In the genomic region with DNA sequence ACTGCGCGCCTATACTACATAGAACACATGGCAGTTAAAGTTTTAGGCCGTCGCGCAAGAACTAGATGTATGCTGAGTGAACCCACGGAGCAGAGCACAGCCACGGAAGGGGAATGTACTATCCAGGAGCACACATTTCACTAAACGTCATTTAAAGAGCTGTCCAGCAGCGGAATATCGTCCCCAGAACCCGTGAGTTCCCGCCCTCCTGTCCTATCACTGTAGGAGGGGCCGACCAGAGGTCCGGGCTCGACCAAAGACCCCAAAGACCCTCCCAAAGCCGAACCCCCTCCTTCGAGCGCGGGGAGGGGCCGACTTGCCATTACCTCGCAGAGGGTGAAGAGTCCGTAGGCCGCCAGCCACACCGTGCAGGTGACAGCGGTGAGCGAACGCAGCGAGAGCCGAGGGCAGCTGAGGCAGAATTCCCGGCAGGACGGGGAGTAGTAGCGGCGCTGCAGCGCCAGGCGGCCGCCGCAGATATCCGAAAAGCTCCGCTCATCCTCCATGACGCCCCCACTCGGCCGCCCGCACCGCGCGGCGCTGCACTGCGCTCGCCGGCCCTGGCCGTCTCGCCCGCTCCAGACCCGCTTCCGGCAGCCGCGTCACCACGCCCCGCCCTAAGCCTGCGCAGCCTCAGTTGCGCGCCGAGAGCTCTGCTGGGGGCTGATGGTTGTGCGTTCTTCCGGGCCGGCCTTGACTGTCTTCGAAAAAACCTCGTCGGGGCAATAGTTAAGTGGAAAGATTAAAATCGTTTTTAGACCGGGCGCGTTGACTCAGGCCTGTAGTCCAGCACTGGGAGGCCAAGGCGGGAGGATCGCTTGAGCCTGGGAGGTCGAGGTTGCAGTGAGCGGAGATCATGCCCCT, we compare ENCODE assay signal across 8 cellular contexts. TPM values are rescaled to one million over a fixed set of nuclear protein-coding genes. Genes with fewer than 3 reads are reported as not detected.
DNase-seq lines count a peak whose midpoint lies in the region; ATAC-seq and TF ChIP-seq lines count a peak whose summit lies in the region.

Gene PIGH (minus strand): TSS at position 571 of the 864 bp plus-strand sequence. CDS start 65 bp downstream, at position 506.

- peak; percentile 77 for TF ChIP-seq POLR2A in GM19193 (IDR thresholded peaks at IDR 0.05; ENCODE audit: extremely low read depth, insufficient read depth, insufficient read length)

- DNase-seq in NCI-H69 (lab: John Stamatoyannopoulos, UW) = peak; percentile 95
- DNase-seq in activated CD4-positive, alpha-beta T cell treated with anti-CD3 and anti-CD28 coated beads, Interleukin-2, amount 50 U/mL, for 24 hours (ENCODE audit: low read depth in 1 of 2, low spot score in 1 of 2) = peak; percentile 89
- peak; percentile 78 for DNase-seq in dedifferentiated amniotic fluid mesenchymal stem cell (ENCODE audit: extremely low spot score)
- DNase-seq in left lung = peak; percentile 91 to 98
- DNase-seq in stimulated activated CD4-positive, alpha-beta T cell treated with anti-CD3 and anti-CD28 coated beads, Interleukin-4, amount 100 ng/mL, for 1 hour = peak; percentile 95

- ATAC-seq in HG03432 (IDR thresholded peaks at IDR 0.05; ENCODE audit: unreplicated experiment) = peak; percentile 94
- peak; percentile 99 for ATAC-seq in left lung

- H3K4me1 ChIP-seq in BLaER1 (peaks cover 18% of the 10 kb centered on the region), left lung (peaks cover 0 to 20% of the 10 kb centered on the region in 2 donors)

- H3K9ac ChIP-seq in BLaER1 = peak within 1 kb of the TSS; percentile 74

- H3K27ac ChIP-seq in BLaER1 (0 out of 2 replicates have a peak within 1 kb of the TSS, but pooled peaks have one; percentile 35), left lung (peak within 1 kb of the TSS; percentile 76 to 80)

- intact Hi-C loops in left lung (cut with DNase I) = no loop called here

- H3K27me3 ChIP-seq in BLaER1 = peaks cover 17% of the 10 kb centered on the region; the same call in 1 of the 2 replicates
- H3K27me3 ChIP-seq in left lung = no peaks in the 10 kb centered on the region

- peak within 1 kb of the TSS; percentile 59 for H3K4me2 ChIP-seq in BLaER1

- no peaks in the 10 kb centered on the region for H3K36me3 ChIP-seq in BLaER1
- no peaks in the 10 kb centered on the region for H3K36me3 ChIP-seq in left lung

- H3K9me3 ChIP-seq in BLaER1 = peaks cover 29% of the 10 kb centered on the region
- no peaks in the 10 kb centered on the region for H3K9me3 ChIP-seq in left lung

- peak within 1 kb of the TSS; percentile 73 for H3K4me3 ChIP-seq in BLaER1
- peak within 1 kb of the TSS; percentile 80 to 98 for H3K4me3 ChIP-seq in left lung

- peak; percentile 42 to 51 for TF ChIP-seq CTCF in left lung (IDR thresholded peaks at IDR 0.05)

- no peaks in the 10 kb centered on the region for H4K20me1 ChIP-seq in BLaER1

RNA-seq across cellular contexts. Expression of gene PIGH, which starts in this region (rescaled TPM):
- total RNA-seq in left lung = 10 to 100 TPM; 12.8 to 21.6 TPM

Comparison
In these comparisons a context has a peak if more than half of its experiments do, and no peak if none do; other contexts are left out.
1. Peak in every context shown above with its lines: DNase-seq, ATAC-seq, H3K4me3 ChIP-seq and H3K27ac ChIP-seq.